In genomic region chr12:84656705-84657104, GRCh38 we compare ENCODE assay signal across 21 cellular contexts.
DNase-seq lines count a peak whose midpoint lies in the region; TF ChIP-seq lines count a peak whose summit lies in the region.
"Had no signal": no experiment of that assay in that cellular context is flagged by ENCODE, and none has a peak within 500 bp of the region (broad histone marks: within the 10 kb centered on the region; RNA-seq: fewer than 3 reads in every experiment).

No MANE protein-coding gene starts in this region.

- peak overlapping the region; percentile 8 to 77 (median 60) for H3K27ac Mint-ChIP-seq in nephron
- H3K27ac Mint-ChIP-seq: CD14-positive monocyte; CD4-positive, alpha-beta T cell; CD8-positive, alpha-beta memory T cell; GM23338; H9; HFFc6 had no signal

- H3K27ac ChIP-seq in mammary epithelial cell (ENCODE audit: insufficient read depth, low read depth, low read length) (no peak overlapping the region), breast epithelium (no peak overlapping the region), smooth muscle cell (ENCODE audit: low read depth) (no peak overlapping the region)
- H3K27ac ChIP-seq: 22Rv1; BLaER1 treated with 17β-estradiol and CSF1 and Interleukin-3, amounts not matched to agents 10 nM and 100 nM had no signal

- H3K4me1 Mint-ChIP-seq in nephron = peaks cover 30% of the 10 kb centered on the region
- H3K4me1 Mint-ChIP-seq: CD14-positive monocyte; CD8-positive, alpha-beta memory T cell had no signal

- H3K4me2 ChIP-seq in mammary epithelial cell (ENCODE audit: insufficient read depth, low read depth, low read length) = no peak overlapping the region
- H3K4me2 ChIP-seq in smooth muscle cell = no peak overlapping the region
- H3K4me2 ChIP-seq: BLaER1 treated with 17β-estradiol and CSF1 and Interleukin-3, amounts not matched to agents 10 nM and 100 nM; GM23338 had no signal

- no peak for DNase-seq in mammary epithelial cell
- DNase-seq in breast epithelium (ENCODE audit: low spot score in 2 of 2) = no peak
- peak; percentile 94 for DNase-seq in SK-N-DZ (ENCODE audit: low spot score)
- DNase-seq in smooth muscle cell (lab: John Stamatoyannopoulos, UW; ENCODE audit: unreplicated experiment) = no peak
- no peak for DNase-seq in cardiac septum (ENCODE audit: low spot score)
- DNase-seq in HK-2 (ENCODE audit: unreplicated experiment) = no peak
- DNase-seq in OCI-M1 (lab: John Stamatoyannopoulos, UW) = no peak
- DNase-seq: AML-193; BE2C; CD4-positive, alpha-beta T cell; CD8-positive, alpha-beta memory T cell; DMS53; DMS79 treated with DMSO at 0.1 percent for 48 hours; GF-D8; H9; HFFc6 had no signal

- 10% methylated on average over 2 of the region's 3 CpGs for WGBS in mammary epithelial cell (ENCODE audit: low coverage, missing lambda C conversion rate)
- WGBS in smooth muscle cell (ENCODE audit: low lambda C conversion rate) = 53% methylated on average over 3 of the region's 3 CpGs

- CTCF ChIA-PET in mammary epithelial cell (lab: Charles Lee; ENCODE audit: low non-redundant PET) = no interaction called here

- H3F3A ChIP-seq in smooth muscle cell (ENCODE audit: low read depth) = peaks cover 3% of the 10 kb centered on the region

- no peaks in the 10 kb centered on the region for H3K27me3 Mint-ChIP-seq in nephron (ENCODE audit: low read depth)
- H3K27me3 Mint-ChIP-seq: CD4-positive, alpha-beta T cell; CD8-positive, alpha-beta memory T cell had no signal

- BruUV-seq in mammary epithelial cell (replicated peaks; lab: Mats Ljungman, UMichigan) = no TSS peak

- H3K4me3 ChIP-seq in mammary epithelial cell (replicated peaks in 1 of 3; ENCODE audit: insufficient read depth in 1 of 3, low read depth in 2 of 3, low read length in 3 of 3) (no peak overlapping the region), breast epithelium (no peak overlapping the region), smooth muscle cell (no peak overlapping the region)
- H3K4me3 ChIP-seq: BLaER1 treated with 17β-estradiol and CSF1 and Interleukin-3, amounts not matched to agents 10 nM and 100 nM; GM23338 had no signal

- H3K4me3 Mint-ChIP-seq in nephron = no peak overlapping the region
- H3K4me3 Mint-ChIP-seq: CD14-positive monocyte; CD4-positive, alpha-beta T cell; CD8-positive, alpha-beta memory T cell; GM23338; H9; HFFc6 had no signal

- H3K27me3 ChIP-seq in mammary epithelial cell (ENCODE audit: insufficient read depth, low read length) = peaks cover 2% of the 10 kb centered on the region
- no peaks in the 10 kb centered on the region for H3K27me3 ChIP-seq in breast epithelium
- no peaks in the 10 kb centered on the region for H3K27me3 ChIP-seq in smooth muscle cell (ENCODE audit: low read depth)
- H3K27me3 ChIP-seq: BE2C; BLaER1 treated with 17β-estradiol and CSF1 and Interleukin-3, amounts not matched to agents 10 nM and 100 nM had no signal

- H3K9me3 Mint-ChIP-seq in nephron = no peaks in the 10 kb centered on the region
- H3K9me3 Mint-ChIP-seq: CD14-positive monocyte; CD4-positive, alpha-beta T cell; GM23338; H9; HFFc6 had no signal

- dilution Hi-C loops in mammary epithelial cell (cut with HindIII; ENCODE audit: low sequenced_read_pairs) = no loop called here

- H3K79me2 ChIP-seq in mammary epithelial cell (ENCODE audit: insufficient read depth, low read length) (no peaks in the 10 kb centered on the region), smooth muscle cell (ENCODE audit: low read depth) (no peaks in the 10 kb centered on the region)

- TF ChIP-seq CTCF in mammary epithelial cell (conservative IDR thresholded peaks at IDR 0.05 in 1 of 2, IDR thresholded peaks at IDR 0.05 in 1 of 2; ENCODE audit: extremely low read depth in 1 of 2, insufficient read depth in 1 of 2, low read depth in 1 of 2, low read length in 2 of 2) (no peak), breast epithelium (IDR thresholded peaks at IDR 0.05) (no peak), nephron (IDR thresholded peaks at IDR 0.05; ENCODE audit: unreplicated experiment in 3 of 3) (no peak), smooth muscle cell (IDR thresholded peaks at IDR 0.05; ENCODE audit: borderline replicate concordance, insufficient read depth, poor library complexity, severe bottlenecking) (no peak)

- H2AFZ ChIP-seq in mammary epithelial cell (ENCODE audit: low read depth, low read length) = peak overlapping the region; percentile 23
- peak overlapping the region; percentile 28 for H2AFZ ChIP-seq in smooth muscle cell (ENCODE audit: low read depth)
- H2AFZ ChIP-seq: GM23338 had no signal

- H4K20me1 ChIP-seq in mammary epithelial cell (ENCODE audit: insufficient read depth, low read length) (no peaks in the 10 kb centered on the region), smooth muscle cell (ENCODE audit: low read depth) (no peaks in the 10 kb centered on the region)
- H4K20me1 ChIP-seq: BLaER1 treated with 17β-estradiol and CSF1 and Interleukin-3, amounts not matched to agents 10 nM and 100 nM had no signal

- intact Hi-C loops in mammary epithelial cell (cut with micrococcal nuclease) (no loop called here), breast epithelium (cut with DNase I; ENCODE audit: low total_unique reads) (loop anchor here (10.0 kb wide), 1 partner anchor 258 kb away; the partner anchor contains the start of gene SLC6A15), cardiac septum (cut with DNase I) (no loop called here)

- H3K36me3 Mint-ChIP-seq in nephron (ENCODE audit: low read depth) = no peaks in the 10 kb centered on the region
- H3K36me3 Mint-ChIP-seq: CD14-positive monocyte; CD8-positive, alpha-beta memory T cell had no signal

- in situ Hi-C loops in mammary epithelial cell (cut with MboI; ENCODE audit: low sequenced_read_pairs in 2 of 2) = no loop called here

- H3K9ac ChIP-seq in mammary epithelial cell (ENCODE audit: insufficient read depth, low read length) (no peak overlapping the region), smooth muscle cell (ENCODE audit: low read depth) (no peak overlapping the region)
- H3K9ac ChIP-seq: BLaER1 treated with 17β-estradiol and CSF1 and Interleukin-3, amounts not matched to agents 10 nM and 100 nM had no signal

- no peaks in the 10 kb centered on the region for H3K9me3 ChIP-seq in mammary epithelial cell (replicated peaks; ENCODE audit: insufficient read depth, low read length)
- no peaks in the 10 kb centered on the region for H3K9me3 ChIP-seq in breast epithelium
- H3K9me3 ChIP-seq in smooth muscle cell (replicated peaks; ENCODE audit: low read depth) = no peaks in the 10 kb centered on the region
- H3K9me3 ChIP-seq: BE2C; BLaER1 treated with 17β-estradiol and CSF1 and Interleukin-3, amounts not matched to agents 10 nM and 100 nM had no signal

- H3K4me1 ChIP-seq in mammary epithelial cell (ENCODE audit: insufficient read depth, low read length) = no peaks in the 10 kb centered on the region
- H3K4me1 ChIP-seq in breast epithelium = no peaks in the 10 kb centered on the region
- H3K4me1 ChIP-seq in smooth muscle cell (ENCODE audit: low read depth) = no peaks in the 10 kb centered on the region

- no peaks in the 10 kb centered on the region for H3K36me3 ChIP-seq in mammary epithelial cell (ENCODE audit: insufficient read depth, low read length)
- no peaks in the 10 kb centered on the region for H3K36me3 ChIP-seq in breast epithelium
- no peaks in the 10 kb centered on the region for H3K36me3 ChIP-seq in smooth muscle cell (ENCODE audit: low read depth)
- H3K36me3 ChIP-seq: BE2C; BLaER1 treated with 17β-estradiol and CSF1 and Interleukin-3, amounts not matched to agents 10 nM and 100 nM had no signal

- no peak for TF ChIP-seq POLR2A in breast epithelium (IDR thresholded peaks at IDR 0.05)
